18 cellular contexts compared by ENCODE assay signal in genomic region chr18:23067236-23067635, GRCh38.
DNase-seq lines count a peak whose midpoint lies in the region; ATAC-seq, FAIRE-seq and TF ChIP-seq lines count a peak whose summit lies in the region.
"Had no signal": no experiment of that assay in that cellular context is flagged by ENCODE, and none has a peak within 500 bp of the region (broad histone marks: within the 10 kb centered on the region; RNA-seq: fewer than 3 reads in every experiment).

No MANE protein-coding gene starts in this region.

- H3K9ac ChIP-seq in astrocyte (ENCODE audit: low read length): no peak overlapping the region

- H3K79me2 ChIP-seq in astrocyte (ENCODE audit: insufficient read depth, low read length): no peaks in the 10 kb centered on the region

- no peaks in the 10 kb centered on the region for H3K27me3 ChIP-seq in astrocyte (ENCODE audit: insufficient read depth, low read length)
- no peaks in the 10 kb centered on the region for H3K27me3 ChIP-seq in naive thymus-derived CD4-positive, alpha-beta T cell (ENCODE audit: control insufficient read depth in 2 of 2, insufficient read depth in 2 of 2, low read length in 2 of 2)
- H3K27me3 ChIP-seq: adrenal gland, ovary, spleen, suprapubic skin had no signal

- peaks cover 8% of the 10 kb centered on the region for H3K4me1 Mint-ChIP-seq in astrocyte (ENCODE audit: low read depth, unreplicated experiment)
- H3K4me1 Mint-ChIP-seq in naive thymus-derived CD4-positive, alpha-beta T cell: peaks cover 40 to 62% (median 50%) of the 10 kb centered on the region in 7 donors

- H3K27ac Mint-ChIP-seq in astrocyte (ENCODE audit: unreplicated experiment): no peak overlapping the region
- H3K27ac Mint-ChIP-seq in naive thymus-derived CD4-positive, alpha-beta T cell: peak overlapping the region in 6 of 9 donors; percentile 11 to 75 (median 44)

- POLR2A ChIA-PET in naive thymus-derived CD4-positive, alpha-beta T cell (lab: Charles Lee): no interaction called here

- no peak overlapping the region for H2AFZ ChIP-seq in astrocyte (ENCODE audit: low read depth, low read length)

- H3K4me3 ChIP-seq in astrocyte (ENCODE audit: insufficient read depth, low read depth, low read length): no peak overlapping the region
- no peak overlapping the region for H3K4me3 ChIP-seq in naive thymus-derived CD4-positive, alpha-beta T cell (ENCODE audit: low read length)
- H3K4me3 ChIP-seq: adrenal gland, coronary artery, ovary, spleen, suprapubic skin had no signal

- no peak for ATAC-seq in naive thymus-derived CD4-positive, alpha-beta T cell
- ATAC-seq in left ventricle myocardium superior (no peak), HG02798 (IDR thresholded peaks at IDR 0.05; ENCODE audit: poor library complexity, unreplicated experiment) (no peak)
- ATAC-seq: activated CD4-positive, CD25-positive, alpha-beta regulatory T cell treated with anti-CD3 and anti-CD28 coated beads, Interleukin-2, amount 50 U/mL, for 24 hours had no signal

- FAIRE-seq in astrocyte (lab: Jason Lieb, UNC): no peak
- FAIRE-seq: D721Med had no signal

- no peak for TF ChIP-seq CTCF in astrocyte (IDR thresholded peaks at IDR 0.05; ENCODE audit: insufficient read depth, low read depth, low read length)

- peaks cover 11% of the 10 kb centered on the region for H3K27me3 Mint-ChIP-seq in astrocyte (ENCODE audit: low read depth, unreplicated experiment)
- H3K27me3 Mint-ChIP-seq in naive thymus-derived CD4-positive, alpha-beta T cell: peaks cover 0 to 6% (median 0%) of the 10 kb centered on the region in 5 donors

- CTCF ChIA-PET in naive thymus-derived CD4-positive, alpha-beta T cell (lab: Charles Lee): interaction anchor here (0.6 kb wide), 1 partner anchor 9 kb away, joined by 3 read pairs; no protein-coding TSS in a partner anchor

- no peaks in the 10 kb centered on the region for H3K4me1 ChIP-seq in astrocyte (ENCODE audit: insufficient read depth, low read length)
- peaks cover 35 to 42% of the 10 kb centered on the region in 2 donors for H3K4me1 ChIP-seq in naive thymus-derived CD4-positive, alpha-beta T cell (ENCODE audit: control insufficient read depth in 2 of 2, insufficient read depth in 2 of 2, low read length in 2 of 2)
- H3K4me1 ChIP-seq: adrenal gland, suprapubic skin had no signal

- no peaks in the 10 kb centered on the region for H3K36me3 Mint-ChIP-seq in astrocyte (ENCODE audit: low read depth, unreplicated experiment)
- H3K36me3 Mint-ChIP-seq in naive thymus-derived CD4-positive, alpha-beta T cell: peaks cover 0 to 41% (median 13%) of the 10 kb centered on the region in 5 donors

- intact Hi-C loops in naive thymus-derived CD4-positive, alpha-beta T cell (cut with micrococcal nuclease): loop anchor here in 1 of 2 donors (10.0 kb wide), 1 partner anchor 948 kb away; the partner anchor contains the start of gene TTC39C
- intact Hi-C loops in left ventricle myocardium superior (cut with micrococcal nuclease): no loop called here

- H4K20me1 ChIP-seq in astrocyte (ENCODE audit: insufficient read depth, low read length): no peaks in the 10 kb centered on the region

- H3K4me3 Mint-ChIP-seq in astrocyte (ENCODE audit: unreplicated experiment): no peak overlapping the region
- peak overlapping the region in 8 of 10 donors; percentile 0 to 75 (median 32) for H3K4me3 Mint-ChIP-seq in naive thymus-derived CD4-positive, alpha-beta T cell

- peaks cover 5% of the 10 kb centered on the region for H3K9me3 Mint-ChIP-seq in astrocyte (ENCODE audit: unreplicated experiment)
- peaks cover 0 to 34% (median 11%) of the 10 kb centered on the region in 11 donors for H3K9me3 Mint-ChIP-seq in naive thymus-derived CD4-positive, alpha-beta T cell

- DNase-seq in DMS53 (lab: John Stamatoyannopoulos, UW) (peak; percentile 5), DMS53 treated with DMSO at 0.1 percent for 48 hours (lab: John Stamatoyannopoulos, UW; ENCODE audit: unreplicated experiment) (no peak), LHCN-M2 (ENCODE audit: low read depth) (peak; percentile 15), astrocyte (ENCODE audit: low read depth) (peak; percentile 10), left ventricle myocardium superior (no peak), NCI-H187 (lab: John Stamatoyannopoulos, UW) (no peak)
- DNase-seq in naive thymus-derived CD4-positive, alpha-beta T cell: peak in 2 of 9 donors; percentile 21 to 28
- DNase-seq: activated T-cell treated with anti-CD3 and anti-CD28 coated beads for 4 hours, adrenal gland, NCI-H2081 treated with DMSO at 0.1 percent for 48 hours, ovary, spleen had no signal

- no peaks in the 10 kb centered on the region for H3K9me3 ChIP-seq in astrocyte (ENCODE audit: insufficient read depth, low read depth, low read length)
- H3K9me3 ChIP-seq in naive thymus-derived CD4-positive, alpha-beta T cell (ENCODE audit: control insufficient read depth in 2 of 3, low read length in 3 of 3): no peaks in the 10 kb centered on the region
- H3K9me3 ChIP-seq: adrenal gland, ovary, suprapubic skin had no signal

- no peaks in the 10 kb centered on the region for H3K36me3 ChIP-seq in astrocyte (ENCODE audit: insufficient read depth, low read length)
- no peaks in the 10 kb centered on the region for H3K36me3 ChIP-seq in naive thymus-derived CD4-positive, alpha-beta T cell (ENCODE audit: control insufficient read depth in 2 of 3, insufficient read depth in 3 of 3, low read length in 3 of 3)
- H3K36me3 ChIP-seq: adrenal gland, ovary, spleen, suprapubic skin had no signal

- H3K27ac ChIP-seq in astrocyte (ENCODE audit: low read depth, low read length): no peak overlapping the region
- no peak overlapping the region for H3K27ac ChIP-seq in naive thymus-derived CD4-positive, alpha-beta T cell (ENCODE audit: low read depth, low read length)
- H3K27ac ChIP-seq: 22Rv1, adrenal gland, coronary artery, ovary, suprapubic skin had no signal

- H3K4me2 ChIP-seq in astrocyte (ENCODE audit: low read length): no peak overlapping the region

Comparison
In these comparisons a context has a peak if more than half of its experiments do, and no peak if none do; other contexts are left out.
1. DNase-seq: peak in DMS53 (single experiment), LHCN-M2 (single experiment) and astrocyte (single experiment); none in DMS53 treated with DMSO at 0.1 percent for 48 hours (single experiment), left ventricle myocardium superior (single experiment) and NCI-H187 (0 of 2).